In the genomic region with DNA sequence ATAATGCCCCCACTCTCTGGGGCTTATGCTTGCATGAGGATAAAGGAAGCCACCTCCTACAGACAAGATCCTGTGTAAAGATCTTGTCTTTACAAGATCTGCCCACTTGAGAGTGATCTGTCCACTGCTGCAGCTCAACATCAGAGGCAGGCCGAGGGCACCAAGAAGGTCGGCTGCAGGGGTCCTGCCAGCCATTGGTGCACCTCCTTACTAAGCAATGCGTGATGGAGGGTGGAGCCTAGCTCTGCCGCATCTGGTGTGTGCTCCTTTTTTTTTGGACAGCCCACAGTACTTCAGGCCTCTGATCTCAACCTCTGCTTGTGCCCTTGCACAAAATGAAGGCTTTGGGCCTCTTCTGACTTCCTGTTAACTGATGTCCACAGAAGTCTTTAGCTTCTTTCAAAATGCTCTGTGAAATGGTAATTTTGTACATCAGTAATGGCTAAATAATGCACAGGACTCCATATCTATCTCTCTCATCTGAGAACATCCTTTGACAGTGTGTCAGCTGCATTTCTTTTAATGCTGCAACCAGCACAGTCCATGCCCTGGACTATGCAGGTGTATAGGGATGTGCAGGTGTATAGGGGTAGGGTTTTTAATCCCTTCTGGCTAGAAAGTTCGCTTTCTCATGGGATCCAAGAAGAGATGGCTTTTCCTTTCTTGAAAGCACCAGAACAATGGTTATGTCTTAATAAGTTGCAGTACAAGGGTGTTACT, we compare ENCODE assay signal across 33 cellular contexts.
"Had no signal": no experiment of that assay in that cellular context is flagged by ENCODE, and none has a peak within 500 bp of the region (broad histone marks: within the 10 kb centered on the region; RNA-seq: fewer than 3 reads in every experiment).

No MANE protein-coding gene starts in this region.

- H3K27ac Mint-ChIP-seq: activated B cell treated with CpG ODN at 0.5 μM for 24 hours; activated CD4-positive, alpha-beta memory T cell treated with anti-CD3 and anti-CD28 coated beads, Interleukin-2, amount 10 ng/mL, durations not matched to agents 7 days and 5 days; activated CD8-positive, alpha-beta memory T cell treated with anti-CD3 and anti-CD28 coated beads, Interleukin-2, amount 10 ng/mL, durations not matched to agents 7 days and 5 days; activated naive CD8-positive, alpha-beta T cell treated with anti-CD3 and anti-CD28 coated beads for 36 hours; T-helper 1 cell treated with Interleukin-12 subunit alpha and Interleukin-12 subunit beta and Interleukin-4 antibody, amounts not matched to agents 30 μg/mL and 1 μg/mL, for 36 hours; T-helper 2 cell treated with Interferon-gamma antibody and Interleukin-4, amounts not matched to agents 5 μg/mL and 100 μg/mL, for 36 hours had no signal

- ATAC-seq: activated CD8-positive, alpha-beta memory T cell treated with anti-CD3 and anti-CD28 coated beads, Interleukin-2, amount 10 ng/mL, durations not matched to agents 7 days and 5 days; Panc1 had no signal

- H3K36me3 ChIP-seq: brain microvascular endothelial cell, SJCRH30 had no signal

- H3K36me3 Mint-ChIP-seq: activated CD8-positive, alpha-beta memory T cell treated with anti-CD3 and anti-CD28 coated beads, Interleukin-2, amount 10 ng/mL, durations not matched to agents 7 days and 5 days; activated naive CD8-positive, alpha-beta T cell treated with anti-CD3 and anti-CD28 coated beads for 36 hours had no signal

- H3K27ac ChIP-seq: brain microvascular endothelial cell, SJCRH30, SK-N-MC had no signal

- H3K9me3 ChIP-seq: SJCRH30 had no signal

- DNase-seq: activated B cell treated with CpG ODN at 0.5 μM for 24 hours; activated CD4-positive, alpha-beta memory T cell treated with anti-CD3 and anti-CD28 coated beads, Interleukin-2, amount 10 ng/mL, durations not matched to agents 7 days and 5 days; activated CD4-positive, alpha-beta T cell treated with anti-CD3 and anti-CD28 coated beads for 4 hours; activated CD4-positive, CD25-positive, alpha-beta regulatory T cell treated with anti-CD3 and anti-CD28 coated beads, Interleukin-2, amount 50 U/mL, for 72 hours; activated CD8-positive, alpha-beta memory T cell treated with anti-CD3 and anti-CD28 coated beads for 24 hours; activated CD8-positive, alpha-beta memory T cell treated with anti-CD3 and anti-CD28 coated beads, Interleukin-2, amount 10 ng/mL, durations not matched to agents 7 days and 5 days; activated CD8-positive, alpha-beta memory T cell treated with anti-CD3 and anti-CD28 coated beads, Interleukin-2, amount 50 U/mL, for 48 hours; activated effector memory CD4-positive, alpha-beta T cell treated with anti-CD3 and anti-CD28 coated beads, Interleukin-2, amount 50 U/mL, for 16 hours; activated naive CD4-positive, alpha-beta T cell; activated naive CD4-positive, alpha-beta T cell treated with anti-CD3 and anti-CD28 coated beads, Interleukin-2, amount 50 U/mL, for 16 hours; activated naive CD8-positive, alpha-beta T cell treated with anti-CD3 and anti-CD28 coated beads for 36 hours; activated T-cell treated with anti-CD3 and anti-CD28 coated beads, Interleukin-2, amount 50 U/mL, for 48 hours; amniotic stem cell; aorta; brain microvascular endothelial cell; Karpas-422; KBM-7; NCI-H1105; NCI-H1417 treated with DMSO at 0.1 percent for 48 hours; NCI-H187 treated with DMSO at 0.1 percent for 48 hours; NCI-H2081; NCI-H2171 treated with DMSO at 0.1 percent for 48 hours; NCI-H2227 treated with DMSO at 0.1 percent for 48 hours; NCI-H446; NCI-H510A treated with DMSO at 0.1 percent for 48 hours; NCI-H69; SHP77; SJCRH30 had no signal

- H3K9me3 Mint-ChIP-seq: activated B cell treated with CpG ODN at 0.5 μM for 24 hours; activated CD4-positive, alpha-beta memory T cell treated with anti-CD3 and anti-CD28 coated beads, Interleukin-2, amount 10 ng/mL, durations not matched to agents 7 days and 5 days; activated naive CD8-positive, alpha-beta T cell treated with anti-CD3 and anti-CD28 coated beads for 36 hours; T-helper 1 cell treated with Interleukin-12 subunit alpha and Interleukin-12 subunit beta and Interleukin-4 antibody, amounts not matched to agents 30 μg/mL and 1 μg/mL, for 36 hours; T-helper 2 cell treated with Interferon-gamma antibody and Interleukin-4, amounts not matched to agents 5 μg/mL and 100 μg/mL, for 36 hours had no signal

- H3K27me3 ChIP-seq: brain microvascular endothelial cell, SJCRH30 had no signal

- H3K4me3 ChIP-seq: SJCRH30, SK-N-MC had no signal

- H3K4me3 Mint-ChIP-seq: activated B cell treated with CpG ODN at 0.5 μM for 24 hours; activated CD4-positive, alpha-beta memory T cell treated with anti-CD3 and anti-CD28 coated beads, Interleukin-2, amount 10 ng/mL, durations not matched to agents 7 days and 5 days; activated CD8-positive, alpha-beta memory T cell treated with anti-CD3 and anti-CD28 coated beads, Interleukin-2, amount 10 ng/mL, durations not matched to agents 7 days and 5 days; activated naive CD8-positive, alpha-beta T cell treated with anti-CD3 and anti-CD28 coated beads for 36 hours; central memory CD8-positive, alpha-beta T cell; T-helper 1 cell treated with Interleukin-12 subunit alpha and Interleukin-12 subunit beta and Interleukin-4 antibody, amounts not matched to agents 30 μg/mL and 1 μg/mL, for 36 hours; T-helper 2 cell treated with Interferon-gamma antibody and Interleukin-4, amounts not matched to agents 5 μg/mL and 100 μg/mL, for 36 hours had no signal

- H3K27me3 Mint-ChIP-seq: activated CD4-positive, alpha-beta memory T cell treated with anti-CD3 and anti-CD28 coated beads, Interleukin-2, amount 10 ng/mL, durations not matched to agents 7 days and 5 days; activated naive CD8-positive, alpha-beta T cell treated with anti-CD3 and anti-CD28 coated beads for 36 hours; central memory CD8-positive, alpha-beta T cell had no signal

- H3K4me1 Mint-ChIP-seq: activated B cell treated with CpG ODN at 0.5 μM for 24 hours; activated CD4-positive, alpha-beta memory T cell treated with anti-CD3 and anti-CD28 coated beads, Interleukin-2, amount 10 ng/mL, durations not matched to agents 7 days and 5 days; activated CD8-positive, alpha-beta memory T cell treated with anti-CD3 and anti-CD28 coated beads, Interleukin-2, amount 10 ng/mL, durations not matched to agents 7 days and 5 days; activated naive CD8-positive, alpha-beta T cell treated with anti-CD3 and anti-CD28 coated beads for 36 hours; central memory CD8-positive, alpha-beta T cell had no signal
